Comparison of ENCODE assay signal across 26 cellular contexts in genomic region chr18:56517181-56517580, GRCh38.
"Had no signal": no experiment of that assay in that cellular context is flagged by ENCODE, and none has a peak within 500 bp of the region (broad histone marks: within the 10 kb centered on the region; RNA-seq: fewer than 3 reads in every experiment).

No MANE protein-coding gene starts in this region.

- H3K9me3 Mint-ChIP-seq: activated B cell treated with CpG ODN at 0.5 μM for 24 hours; activated CD8-positive, alpha-beta T cell treated with anti-CD3 and anti-CD28 coated beads for 36 hours; activated T-cell treated with anti-CD3 and anti-CD28 coated beads, Interleukin-2, amount 50 U/mL, for 24 hours; stimulated activated effector memory CD8-positive, alpha-beta T cell treated with anti-CD3 and anti-CD28 coated beads, Interleukin-12 subunit alpha, Interleukin-12 subunit beta, amount 100 ng/mL, for 72 hours; T-helper 2 cell treated with Interferon-gamma antibody and Interleukin-4, amounts not matched to agents 5 μg/mL and 100 μg/mL, for 36 hours; type B pancreatic cell had no signal

- FAIRE-seq: endothelial cell of umbilical vein had no signal

- H3K36me3 ChIP-seq: breast epithelium, esophagus squamous epithelium, lower lobe of right lung, sigmoid colon, stomach had no signal

- DNase-seq: activated B cell treated with CpG ODN at 0.5 μM for 24 hours; activated CD4-positive, alpha-beta T cell treated with anti-CD3 and anti-CD28 coated beads for 48 hours; activated CD8-positive, alpha-beta T cell treated with anti-CD3 and anti-CD28 coated beads for 36 hours; activated effector memory CD4-positive, alpha-beta T cell treated with Interleukin-2 at 50 U/mL for 16 hours; activated naive CD4-positive, alpha-beta T cell treated with anti-CD3 and anti-CD28 coated beads, Interleukin-2, amount 50 U/mL, for 16 hours; activated T-cell treated with anti-CD3 and anti-CD28 coated beads, Interleukin-2, amount 50 U/mL, for 24 hours; aorta; cerebellar nuclear complex; cortex of kidney; effector CD4-positive, alpha-beta T cell; esophagus squamous epithelium; foreskin melanocyte; hypothalamus; islet precursor cell; left colon; lower lobe of right lung; natural killer cell; sigmoid colon; stimulated activated CD4-positive, alpha-beta T cell treated with anti-CD3 and anti-CD28 coated beads, Interleukin-4, amount 100 ng/mL, for 24 hours; stomach had no signal

- ATAC-seq: activated CD8-positive, alpha-beta T cell treated with anti-CD3 and anti-CD28 coated beads for 36 hours; left colon; lower lobe of right lung; natural killer cell; stimulated activated effector memory CD8-positive, alpha-beta T cell treated with anti-CD3 and anti-CD28 coated beads, Interleukin-12 subunit alpha, Interleukin-12 subunit beta, amount 100 ng/mL, for 72 hours had no signal

- H3K27ac Mint-ChIP-seq: activated B cell treated with CpG ODN at 0.5 μM for 24 hours; activated CD8-positive, alpha-beta T cell treated with anti-CD3 and anti-CD28 coated beads for 36 hours; activated T-cell treated with anti-CD3 and anti-CD28 coated beads, Interleukin-2, amount 50 U/mL, for 24 hours; natural killer cell; stimulated activated effector memory CD8-positive, alpha-beta T cell treated with anti-CD3 and anti-CD28 coated beads, Interleukin-12 subunit alpha, Interleukin-12 subunit beta, amount 100 ng/mL, for 72 hours; T-helper 2 cell treated with Interferon-gamma antibody and Interleukin-4, amounts not matched to agents 5 μg/mL and 100 μg/mL, for 36 hours; type B pancreatic cell had no signal

- H3K9me3 ChIP-seq: breast epithelium, esophagus squamous epithelium, lower lobe of right lung, sigmoid colon, stomach, testis had no signal

- H3K4me1 ChIP-seq: breast epithelium, lower lobe of right lung, sigmoid colon, stomach, testis had no signal

- H3K4me3 ChIP-seq: breast epithelium, esophagus squamous epithelium, lower lobe of right lung, sigmoid colon, stomach, testis had no signal

- H3K27ac ChIP-seq: breast epithelium, esophagus squamous epithelium, lower lobe of right lung, sigmoid colon, stomach, testis had no signal

- H3K27me3 ChIP-seq: breast epithelium, esophagus squamous epithelium, sigmoid colon, stomach, testis had no signal

- H3K36me3 Mint-ChIP-seq: natural killer cell; stimulated activated effector memory CD8-positive, alpha-beta T cell treated with anti-CD3 and anti-CD28 coated beads, Interleukin-12 subunit alpha, Interleukin-12 subunit beta, amount 100 ng/mL, for 72 hours; type B pancreatic cell had no signal

- H3K4me1 Mint-ChIP-seq: natural killer cell; stimulated activated effector memory CD8-positive, alpha-beta T cell treated with anti-CD3 and anti-CD28 coated beads, Interleukin-12 subunit alpha, Interleukin-12 subunit beta, amount 100 ng/mL, for 72 hours had no signal

- H3K4me3 Mint-ChIP-seq: activated B cell treated with CpG ODN at 0.5 μM for 24 hours; activated CD8-positive, alpha-beta T cell treated with anti-CD3 and anti-CD28 coated beads for 36 hours; activated T-cell treated with anti-CD3 and anti-CD28 coated beads, Interleukin-2, amount 50 U/mL, for 24 hours; natural killer cell; stimulated activated effector memory CD8-positive, alpha-beta T cell treated with anti-CD3 and anti-CD28 coated beads, Interleukin-12 subunit alpha, Interleukin-12 subunit beta, amount 100 ng/mL, for 72 hours; T-helper 2 cell treated with Interferon-gamma antibody and Interleukin-4, amounts not matched to agents 5 μg/mL and 100 μg/mL, for 36 hours; type B pancreatic cell had no signal
